In genomic region chr16:49150341-49150740, GRCh38 we compare ENCODE assay signal across 15 cellular contexts.
"Had no signal": no experiment of that assay in that cellular context is flagged by ENCODE, and none has a peak within 500 bp of the region (broad histone marks: within the 10 kb centered on the region; RNA-seq: fewer than 3 reads in every experiment).

No MANE protein-coding gene starts in this region.

- DNase-seq: activated B cell treated with CpG ODN at 0.5 μM for 24 hours; activated CD4-positive, alpha-beta T cell treated with anti-CD3 and anti-CD28 coated beads, Interleukin-2, amount 10 ng/mL, durations not matched to agents 24 days and 14 days; activated naive CD4-positive, alpha-beta T cell; aorta; dorsolateral prefrontal cortex; heart left ventricle; naive B cell; posterior cingulate gyrus; right cardiac atrium; small intestine had no signal

- H3K4me1 Mint-ChIP-seq: activated B cell treated with CpG ODN at 0.5 μM for 24 hours; activated CD4-positive, alpha-beta T cell treated with anti-CD3 and anti-CD28 coated beads, Interleukin-2, amount 10 ng/mL, durations not matched to agents 24 days and 14 days; stimulated activated effector memory CD8-positive, alpha-beta T cell treated with anti-CD3 and anti-CD28 coated beads, Interleukin-12 subunit alpha, Interleukin-12 subunit beta, amount 100 ng/mL, for 72 hours had no signal

- H3K4me3 ChIP-seq: breast epithelium, dorsolateral prefrontal cortex, heart left ventricle, tibial nerve had no signal

- H3K27ac Mint-ChIP-seq: activated B cell treated with CpG ODN at 0.5 μM for 24 hours; activated CD4-positive, alpha-beta T cell treated with anti-CD3 and anti-CD28 coated beads, Interleukin-2, amount 10 ng/mL, durations not matched to agents 24 days and 14 days; activated T-helper 1 cell treated with anti-CD3 and anti-CD28 coated beads, Interleukin-12 subunit alpha, Interleukin-12 subunit beta, Interleukin-2, Interleukin-4 antibody, amounts not matched to agents 30 ng/mL and 10 ng/mL and 1 ng/mL, durations not matched to agents 14 hours and 24 hours and 36 hours; naive B cell; stimulated activated effector memory CD8-positive, alpha-beta T cell treated with anti-CD3 and anti-CD28 coated beads, Interleukin-12 subunit alpha, Interleukin-12 subunit beta, amount 100 ng/mL, for 72 hours had no signal

- H3K9me3 ChIP-seq: neutrophil had no signal

- H3K27ac ChIP-seq: breast epithelium, dorsolateral prefrontal cortex, heart left ventricle, neutrophil, tibial nerve had no signal

- H3K36me3 ChIP-seq: breast epithelium, heart left ventricle, neutrophil, tibial nerve had no signal

- H3K27me3 Mint-ChIP-seq: activated CD4-positive, alpha-beta T cell treated with anti-CD3 and anti-CD28 coated beads, Interleukin-2, amount 10 ng/mL, durations not matched to agents 24 days and 14 days had no signal

- H3K4me1 ChIP-seq: breast epithelium, heart left ventricle, tibial nerve had no signal

- H3K27me3 ChIP-seq: breast epithelium, heart left ventricle, neutrophil, tibial nerve had no signal

- H3K4me3 Mint-ChIP-seq: activated B cell treated with CpG ODN at 0.5 μM for 24 hours; activated CD4-positive, alpha-beta T cell treated with anti-CD3 and anti-CD28 coated beads, Interleukin-2, amount 10 ng/mL, durations not matched to agents 24 days and 14 days; activated T-helper 1 cell treated with anti-CD3 and anti-CD28 coated beads, Interleukin-12 subunit alpha, Interleukin-12 subunit beta, Interleukin-2, Interleukin-4 antibody, amounts not matched to agents 30 ng/mL and 10 ng/mL and 1 ng/mL, durations not matched to agents 14 hours and 24 hours and 36 hours; naive B cell; stimulated activated effector memory CD8-positive, alpha-beta T cell treated with anti-CD3 and anti-CD28 coated beads, Interleukin-12 subunit alpha, Interleukin-12 subunit beta, amount 100 ng/mL, for 72 hours had no signal

- H3K36me3 Mint-ChIP-seq: naive B cell; stimulated activated effector memory CD8-positive, alpha-beta T cell treated with anti-CD3 and anti-CD28 coated beads, Interleukin-12 subunit alpha, Interleukin-12 subunit beta, amount 100 ng/mL, for 72 hours had no signal
